Comparison of ENCODE assay signal across 8 cellular contexts in genomic region chr14:24146978-24147760, GRCh38.
DNase-seq lines count a peak whose midpoint lies in the region; ATAC-seq, FAIRE-seq and TF ChIP-seq lines count a peak whose summit lies in the region.

TSS of gene RNF31 (plus strand) at chr14:24147498. CDS start at chr14:24147699, 201 bp downstream.

- peaks cover 47% of the 10 kb centered on the region for H3K4me1 Mint-ChIP-seq in nephron progenitor cell
- H3K4me1 Mint-ChIP-seq in stimulated activated naive CD8-positive, alpha-beta T cell treated with anti-CD3 and anti-CD28 coated beads, Interleukin-15, amount 100 ng/mL, for 72 hours = peaks cover 80% of the 10 kb centered on the region

- H3K27ac Mint-ChIP-seq in nephron progenitor cell = peak within 1 kb of the TSS; percentile 93
- peak within 1 kb of the TSS; percentile 95 to 96 for H3K27ac Mint-ChIP-seq in stimulated activated naive CD8-positive, alpha-beta T cell treated with anti-CD3 and anti-CD28 coated beads, Interleukin-15, amount 100 ng/mL, for 72 hours

- peak within 1 kb of the TSS; percentile 100 for H3K4me2 ChIP-seq in Loucy (ENCODE audit: low read depth, low read length, poor library complexity, severe bottlenecking)

- H4K20me1 ChIP-seq in Loucy (ENCODE audit: insufficient read depth, low read length, poor library complexity, severe bottlenecking) = peaks cover 29% of the 10 kb centered on the region

- no peak for TF ChIP-seq CTCF in Loucy (conservative IDR thresholded peaks at IDR 0.05; ENCODE audit: low read length)
- no peak for TF ChIP-seq CTCF in fibroblast of pulmonary artery (IDR thresholded peaks at IDR 0.05; ENCODE audit: low read length, missing control alignments)
- TF ChIP-seq CTCF in nephron progenitor cell (IDR thresholded peaks at IDR 0.05) = no peak

- peak within 1 kb of the TSS; percentile 95 for H3K9ac ChIP-seq in Loucy (ENCODE audit: low read depth, low read length, poor library complexity, severe bottlenecking)

- H3K27me3 ChIP-seq in Loucy (ENCODE audit: insufficient read depth, low read length, poor library complexity, severe bottlenecking) = no peaks in the 10 kb centered on the region

- no peaks in the 10 kb centered on the region for H3K27me3 Mint-ChIP-seq in nephron progenitor cell (ENCODE audit: low read depth, poor library complexity)
- no peaks in the 10 kb centered on the region for H3K27me3 Mint-ChIP-seq in stimulated activated naive CD8-positive, alpha-beta T cell treated with anti-CD3 and anti-CD28 coated beads, Interleukin-15, amount 100 ng/mL, for 72 hours

- peaks cover 39% of the 10 kb centered on the region for H3K36me3 Mint-ChIP-seq in nephron progenitor cell (ENCODE audit: low read depth)

- peaks cover 31% of the 10 kb centered on the region for H3K4me1 ChIP-seq in Loucy (ENCODE audit: insufficient read depth, low read length, poor library complexity, severe bottlenecking)

- H3K4me3 Mint-ChIP-seq in nephron progenitor cell = peak within 1 kb of the TSS; percentile 98
- H3K4me3 Mint-ChIP-seq in stimulated activated naive CD8-positive, alpha-beta T cell treated with anti-CD3 and anti-CD28 coated beads, Interleukin-15, amount 100 ng/mL, for 72 hours = peak within 1 kb of the TSS; percentile 93 to 96

- H2AFZ ChIP-seq in Loucy (ENCODE audit: low read length) = peak within 1 kb of the TSS; percentile 94

- DNase-seq in EL (peak; percentile 99), H54 (ENCODE audit: insufficient read length, low spot score) (peak; percentile 75), fibroblast of pulmonary artery (ENCODE audit: low read depth) (peak; percentile 99), nephron progenitor cell (peak; percentile 97)
- DNase-seq in activated T-helper 9 cell treated with anti-CD3 and anti-CD28 coated beads, Interleukin-2, amount 50 U/mL, for 16 hours (ENCODE audit: low read depth) = peak; percentile 97
- DNase-seq in stimulated activated naive CD8-positive, alpha-beta T cell treated with anti-CD3 and anti-CD28 coated beads, Interleukin-15, amount 100 ng/mL, for 72 hours = peak; percentile 95 to 97

- peaks cover 74% of the 10 kb centered on the region for H3K79me2 ChIP-seq in Loucy (ENCODE audit: insufficient read depth, low read length)

- H3K9me3 Mint-ChIP-seq in nephron progenitor cell = no peaks in the 10 kb centered on the region
- no peaks in the 10 kb centered on the region for H3K9me3 Mint-ChIP-seq in stimulated activated naive CD8-positive, alpha-beta T cell treated with anti-CD3 and anti-CD28 coated beads, Interleukin-15, amount 100 ng/mL, for 72 hours

- TF ChIP-seq POLR2A in H54 (IDR thresholded peaks at IDR 0.05; ENCODE audit: low read depth, low read length) (peak; percentile 50; the same call in 1 of the 2 replicates), Raji (IDR thresholded peaks at IDR 0.05; ENCODE audit: insufficient read depth, low read depth, low read length) (peak; percentile 65)

- H3K36me3 ChIP-seq in Loucy (ENCODE audit: insufficient read depth, low read length) = peaks cover 22% of the 10 kb centered on the region; the same call in 1 of the 2 replicates

- no peaks in the 10 kb centered on the region for H3K9me3 ChIP-seq in Loucy (ENCODE audit: insufficient read depth, low read depth, low read length)

- H3K9me2 ChIP-seq in Loucy (replicated peaks; ENCODE audit: low read depth, low read length) = no peaks in the 10 kb centered on the region

- 0 out of 2 replicates have a peak, but pooled peaks cover 2% of the 10 kb centered on the region for H3F3A ChIP-seq in Loucy (ENCODE audit: low read depth)

- H3K4me3 ChIP-seq in Loucy (ENCODE audit: low read length, poor library complexity, severe bottlenecking) (peak within 1 kb of the TSS; percentile 100), fibroblast of pulmonary artery (replicated peaks; ENCODE audit: low read depth, low read length) (peak within 1 kb of the TSS; percentile 90)

- FAIRE-seq in H54 (lab: Jason Lieb, UNC) = peak; percentile 61

- ATAC-seq in stimulated activated naive CD8-positive, alpha-beta T cell treated with anti-CD3 and anti-CD28 coated beads, Interleukin-15, amount 100 ng/mL, for 72 hours = peak; percentile 87

Comparison
In these comparisons a context has a peak if more than half of its experiments do, and no peak if none do; other contexts are left out.
1. Peak in every context shown above with its lines: DNase-seq, ATAC-seq and H3K4me3 ChIP-seq.